Comparison of ENCODE assay signal across 15 cellular contexts in the genomic region with DNA sequence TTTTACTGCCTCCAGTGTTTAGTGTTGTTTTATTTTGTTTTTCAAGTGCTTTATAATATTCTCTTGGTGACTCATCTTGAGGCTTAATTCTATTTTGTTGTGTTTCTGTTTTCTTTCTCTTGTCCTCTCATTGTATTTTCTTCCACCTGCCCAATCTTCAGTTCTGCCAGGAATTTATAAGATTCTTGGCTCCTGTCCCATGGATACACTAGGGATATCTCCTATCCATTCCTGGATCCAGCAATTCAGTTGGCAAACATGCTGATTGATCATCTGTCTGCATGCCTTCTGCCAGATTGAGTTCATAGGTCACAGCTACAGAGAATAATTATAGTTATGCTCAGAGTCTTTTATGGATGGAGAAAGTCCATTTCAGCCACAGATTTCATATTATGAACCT.
A peak's percentile ranks its signal among the peaks of the same experiment; 100 is the strongest.
DNase-seq lines count a peak whose midpoint lies in the region; ATAC-seq and TF ChIP-seq lines count a peak whose summit lies in the region.
"Had no signal": no experiment of that assay in that cellular context is flagged by ENCODE, and none has a peak within 500 bp of the region (broad histone marks: within the 10 kb centered on the region; RNA-seq: fewer than 3 reads in every experiment).

No MANE protein-coding gene starts in this region.

- CTCF ChIA-PET in HCT116 (lab: Charles Lee), result no interaction called here

- H3K4me2 ChIP-seq in HCT116 (ENCODE audit: low read length), result no peak overlapping the region

- TF ChIP-seq POLR2A in HCT116 (IDR thresholded peaks at IDR 0.05; ENCODE audit: borderline replicate concordance, extremely low read depth, insufficient read depth, insufficient read length), result no peak

- peak overlapping the region; percentile 60 for H2AFZ ChIP-seq in HCT116 (ENCODE audit: low read depth, low read length, poor library complexity, severe bottlenecking)

- RAD21 ChIA-PET in HCT116 (lab: Charles Lee; ENCODE audit: low non-redundant PET in 1 of 2, low total read pairs in 2 of 2, uncharacterized antibody in 2 of 2, unreplicated experiment in 2 of 2), result no interaction called here

- H3K4me1 ChIP-seq in HCT116 (ENCODE audit: control insufficient read depth in 1 of 2, insufficient read depth in 2 of 2, low read length in 2 of 2), result no peaks in the 10 kb centered on the region
- H3K4me1 ChIP-seq: body of pancreas had no signal

- no peaks in the 10 kb centered on the region for H4K20me1 ChIP-seq in HCT116 (ENCODE audit: insufficient read depth)

- no peak for TF ChIP-seq RAD21 in HCT116 (IDR thresholded peaks at IDR 0.05; ENCODE audit: low read depth)

- TF ChIP-seq CTCF in HCT116 (IDR thresholded peaks at IDR 0.05 in 2 of 3, conservative IDR thresholded peaks at IDR 0.05 in 1 of 3; ENCODE audit: borderline replicate concordance in 1 of 3, insufficient read depth in 1 of 3, low read depth in 2 of 3, low read length in 2 of 3), result no peak

- BruUV-seq in HCT116 (replicated peaks; lab: Mats Ljungman, UMichigan), result no TSS peak

- H3K9me3 ChIP-seq in HCT116 (ENCODE audit: control insufficient read depth in 1 of 2, insufficient read depth in 1 of 2, low read depth in 1 of 2, low read length in 2 of 2), result no peaks in the 10 kb centered on the region
- H3K9me3 ChIP-seq: body of pancreas had no signal

- no peak for ATAC-seq in HCT116
- no peak for ATAC-seq in HG03139 (IDR thresholded peaks at IDR 0.05; ENCODE audit: unreplicated experiment)
- ATAC-seq: body of pancreas had no signal

- no peak for DNase-seq in HCT116 (ENCODE audit: low read depth, low spot score)
- DNase-seq in NCI-H2171 treated with DMSO at 0.1 percent for 48 hours (lab: John Stamatoyannopoulos, UW), result peak; percentile 89
- peak; percentile 43 for DNase-seq in cerebellum (ENCODE audit: low spot score)
- peak; percentile 20 for DNase-seq in mucosa of gallbladder (ENCODE audit: low spot score)
- no peak for DNase-seq in SIG-M5 (lab: John Stamatoyannopoulos, UW)
- DNase-seq in activated T-cell treated with anti-CD3 and anti-CD28 coated beads for 4 hours, result no peak
- no peak for DNase-seq in iPS-NIHi11 (ENCODE audit: low spot score)
- DNase-seq: activated CD4-positive, alpha-beta T cell treated with anti-CD3 and anti-CD28 coated beads, Interleukin-2, amount 10 ng/mL, durations not matched to agents 7 days and 5 days; body of pancreas; CD4-positive, alpha-beta memory T cell; endodermal cell; Karpas-422; NCI-H510A treated with DMSO at 0.1 percent for 48 hours; Right ventricle myocardium superior had no signal

- intact Hi-C loops in HCT116 (cut with micrococcal nuclease), result no loop called here

- H3K9me2 ChIP-seq in HCT116 (ENCODE audit: insufficient read depth), result no peaks in the 10 kb centered on the region

- no peak overlapping the region for H3K9ac ChIP-seq in HCT116 (ENCODE audit: low read length)

- no peaks in the 10 kb centered on the region for H3K27me3 ChIP-seq in HCT116 (ENCODE audit: insufficient read depth, low read length)
- H3K27me3 ChIP-seq: body of pancreas had no signal

- H3K4me3 ChIP-seq in HCT116 (replicated peaks in 1 of 2; ENCODE audit: low read depth in 1 of 2, low read length in 2 of 2), result no peak overlapping the region
- H3K4me3 ChIP-seq: body of pancreas had no signal

- no peaks in the 10 kb centered on the region for H3K36me3 ChIP-seq in HCT116 (ENCODE audit: control insufficient read depth in 1 of 2, insufficient read depth in 2 of 2, low read length in 2 of 2)

- POLR2A ChIA-PET in HCT116 (lab: Charles Lee), result no interaction called here

- no peaks in the 10 kb centered on the region for H3K79me2 ChIP-seq in HCT116 (ENCODE audit: insufficient read depth, low read length)

- H3K27ac ChIP-seq in HCT116 (ENCODE audit: low read depth, low read length), result no peak overlapping the region
- H3K27ac ChIP-seq: body of pancreas had no signal

TF ChIP-seq in HCT116, 20 proteins besides CTCF, POLR2A, EP300 and RAD21:
- no peak for TF ChIP-seq EZH2phosphoT487 (IDR thresholded peaks at IDR 0.05; ENCODE audit: borderline replicate concordance)
- TF ChIP-seq SRF (IDR thresholded peaks at IDR 0.05; ENCODE audit: low read depth), result no peak
TF ChIP-seq in HCT116: peak in this region for 0.

Comparison
In these comparisons a context has a peak if more than half of its experiments do, and no peak if none do; other contexts are left out.
1. DNase-seq: peak in NCI-H2171 treated with DMSO at 0.1 percent for 48 hours (single experiment), cerebellum (single experiment) and mucosa of gallbladder (single experiment); none in HCT116 (single experiment), SIG-M5 (single experiment), activated T-cell treated with anti-CD3 and anti-CD28 coated beads for 4 hours (single experiment) and iPS-NIHi11 (single experiment).